In genomic region chr7:534959-535358, GRCh38 we compare ENCODE assay signal across 31 cellular contexts.
"Had no signal": no experiment of that assay in that cellular context is flagged by ENCODE, and none has a peak within 500 bp of the region (broad histone marks: within the 10 kb centered on the region; RNA-seq: fewer than 3 reads in every experiment).

No MANE protein-coding gene starts in this region.

- H3K27me3 ChIP-seq: ascending aorta, cardiac muscle cell had no signal

- H3K9me3 ChIP-seq: ascending aorta, breast epithelium, colonic mucosa had no signal

- H3K9me3 Mint-ChIP-seq: activated CD4-positive, alpha-beta memory T cell treated with anti-CD3 and anti-CD28 coated beads for 36 hours; activated naive CD4-positive, alpha-beta T cell treated with anti-CD3 and anti-CD28 coated beads for 36 hours; activated naive CD4-positive, alpha-beta T cell treated with anti-CD3 and anti-CD28 coated beads, Interleukin-2, amount 50 U/mL, for 24 hours; activated naive CD8-positive, alpha-beta T cell treated with anti-CD3 and anti-CD28 coated beads, Interleukin-2, amount 10 ng/mL, durations not matched to agents 7 days and 5 days; activated T-helper 1 cell treated with anti-CD3 and anti-CD28 coated beads, Interleukin-12 subunit alpha, Interleukin-12 subunit beta, Interleukin-2, Interleukin-4 antibody, amounts not matched to agents 30 ng/mL and 10 ng/mL and 1 ng/mL, durations not matched to agents 14 hours and 24 hours and 36 hours; activated T-helper 2 cell treated with anti-CD3 and anti-CD28 coated beads, Interferon-gamma antibody, Interleukin-2, Interleukin-4, amounts not matched to agents 10 μg/mL and 5 μg/mL and 100 μg/mL, durations not matched to agents 14 hours and 24 hours and 36 hours; endodermal cell; T-helper 2 cell treated with Interferon-gamma antibody and Interleukin-4, amounts not matched to agents 5 μg/mL and 100 μg/mL, for 36 hours had no signal

- ATAC-seq: activated CD8-positive, alpha-beta memory T cell treated with anti-CD3 and anti-CD28 coated beads, Interleukin-2, amount 10 ng/mL, durations not matched to agents 7 days and 5 days; activated CD8-positive, alpha-beta T cell treated with anti-CD3 and anti-CD28 coated beads, Interleukin-2, amount 10 ng/mL, durations not matched to agents 7 days and 5 days; esophagus mucosa; T-helper 17 cell had no signal

- H3K27me3 Mint-ChIP-seq: activated CD8-positive, alpha-beta memory T cell treated with anti-CD3 and anti-CD28 coated beads, Interleukin-2, amount 10 ng/mL, durations not matched to agents 7 days and 5 days; activated naive CD4-positive, alpha-beta T cell treated with anti-CD3 and anti-CD28 coated beads, Interleukin-2, amount 50 U/mL, for 24 hours; activated naive CD8-positive, alpha-beta T cell treated with anti-CD3 and anti-CD28 coated beads, Interleukin-2, amount 10 ng/mL, durations not matched to agents 7 days and 5 days had no signal

- FAIRE-seq: frontal cortex had no signal

- H3K4me1 Mint-ChIP-seq: activated CD8-positive, alpha-beta memory T cell treated with anti-CD3 and anti-CD28 coated beads, Interleukin-2, amount 10 ng/mL, durations not matched to agents 7 days and 5 days; activated naive CD4-positive, alpha-beta T cell treated with anti-CD3 and anti-CD28 coated beads, Interleukin-2, amount 50 U/mL, for 24 hours; brain; endodermal cell had no signal

- H3K36me3 ChIP-seq: ascending aorta, breast epithelium, cardiac muscle cell, colonic mucosa had no signal

- H3K4me3 ChIP-seq: ascending aorta, breast epithelium, cardiac muscle cell, colonic mucosa had no signal

- H3K27ac ChIP-seq: ascending aorta, breast epithelium, cardiac muscle cell, colonic mucosa had no signal

- H3K36me3 Mint-ChIP-seq: activated CD4-positive, alpha-beta memory T cell treated with anti-CD3 and anti-CD28 coated beads for 36 hours; activated CD8-positive, alpha-beta memory T cell treated with anti-CD3 and anti-CD28 coated beads, Interleukin-2, amount 10 ng/mL, durations not matched to agents 7 days and 5 days; activated naive CD4-positive, alpha-beta T cell treated with anti-CD3 and anti-CD28 coated beads, Interleukin-2, amount 50 U/mL, for 24 hours; activated naive CD8-positive, alpha-beta T cell treated with anti-CD3 and anti-CD28 coated beads, Interleukin-2, amount 10 ng/mL, durations not matched to agents 7 days and 5 days; brain had no signal

- DNase-seq: activated CD4-positive, alpha-beta memory T cell treated with anti-CD3 and anti-CD28 coated beads for 36 hours; activated CD4-positive, alpha-beta T cell treated with anti-CD3 and anti-CD28 coated beads for 1 hour; activated CD4-positive, alpha-beta T cell treated with anti-CD3 and anti-CD28 coated beads for 48 hours; activated CD8-positive, alpha-beta memory T cell treated with anti-CD3 and anti-CD28 coated beads, Interleukin-2, amount 10 ng/mL, durations not matched to agents 7 days and 5 days; activated CD8-positive, alpha-beta memory T cell treated with anti-CD3 and anti-CD28 coated beads, Interleukin-2, amount 50 U/mL, for 4 hours; activated CD8-positive, alpha-beta T cell treated with anti-CD3 and anti-CD28 coated beads, Interleukin-2, amount 10 ng/mL, durations not matched to agents 7 days and 5 days; activated effector memory CD4-positive, alpha-beta T cell treated with anti-CD3 and anti-CD28 coated beads, Interleukin-2, amount 50 U/mL, for 16 hours; activated naive CD4-positive, alpha-beta T cell treated with anti-CD3 and anti-CD28 coated beads for 36 hours; activated naive CD8-positive, alpha-beta T cell treated with anti-CD3 and anti-CD28 coated beads, Interleukin-2, amount 10 ng/mL, durations not matched to agents 7 days and 5 days; activated T-cell treated with anti-CD3 and anti-CD28 coated beads, Interleukin-2, amount 50 U/mL, for 1 hour; activated T-cell treated with anti-CD3 and anti-CD28 coated beads, Interleukin-2, amount 50 U/mL, for 48 hours; central memory CD4-positive, alpha-beta T cell; cerebellar nuclear complex; colonic mucosa; effector memory CD4-positive, alpha-beta T cell; endodermal cell; foreskin fibroblast; head of caudate nucleus; T-helper 1 cell; T-helper 17 cell; T1000 had no signal

- H3K27ac Mint-ChIP-seq: activated CD4-positive, alpha-beta memory T cell treated with anti-CD3 and anti-CD28 coated beads for 36 hours; activated CD8-positive, alpha-beta memory T cell treated with anti-CD3 and anti-CD28 coated beads, Interleukin-2, amount 10 ng/mL, durations not matched to agents 7 days and 5 days; activated CD8-positive, alpha-beta T cell treated with anti-CD3 and anti-CD28 coated beads, Interleukin-2, amount 10 ng/mL, durations not matched to agents 7 days and 5 days; activated naive CD4-positive, alpha-beta T cell treated with anti-CD3 and anti-CD28 coated beads for 36 hours; activated naive CD4-positive, alpha-beta T cell treated with anti-CD3 and anti-CD28 coated beads, Interleukin-2, amount 50 U/mL, for 24 hours; activated naive CD8-positive, alpha-beta T cell treated with anti-CD3 and anti-CD28 coated beads, Interleukin-2, amount 10 ng/mL, durations not matched to agents 7 days and 5 days; activated T-helper 1 cell treated with anti-CD3 and anti-CD28 coated beads, Interleukin-12 subunit alpha, Interleukin-12 subunit beta, Interleukin-2, Interleukin-4 antibody, amounts not matched to agents 30 ng/mL and 10 ng/mL and 1 ng/mL, durations not matched to agents 14 hours and 24 hours and 36 hours; activated T-helper 2 cell treated with anti-CD3 and anti-CD28 coated beads, Interferon-gamma antibody, Interleukin-2, Interleukin-4, amounts not matched to agents 10 μg/mL and 5 μg/mL and 100 μg/mL, durations not matched to agents 14 hours and 24 hours and 36 hours; brain; endodermal cell; T-helper 17 cell; T-helper 2 cell treated with Interferon-gamma antibody and Interleukin-4, amounts not matched to agents 5 μg/mL and 100 μg/mL, for 36 hours had no signal

- H3K4me3 Mint-ChIP-seq: activated CD4-positive, alpha-beta memory T cell treated with anti-CD3 and anti-CD28 coated beads for 36 hours; activated CD8-positive, alpha-beta memory T cell treated with anti-CD3 and anti-CD28 coated beads, Interleukin-2, amount 10 ng/mL, durations not matched to agents 7 days and 5 days; activated CD8-positive, alpha-beta T cell treated with anti-CD3 and anti-CD28 coated beads, Interleukin-2, amount 10 ng/mL, durations not matched to agents 7 days and 5 days; activated naive CD4-positive, alpha-beta T cell treated with anti-CD3 and anti-CD28 coated beads for 36 hours; activated naive CD4-positive, alpha-beta T cell treated with anti-CD3 and anti-CD28 coated beads, Interleukin-2, amount 50 U/mL, for 24 hours; activated naive CD8-positive, alpha-beta T cell treated with anti-CD3 and anti-CD28 coated beads, Interleukin-2, amount 10 ng/mL, durations not matched to agents 7 days and 5 days; activated T-helper 1 cell treated with anti-CD3 and anti-CD28 coated beads, Interleukin-12 subunit alpha, Interleukin-12 subunit beta, Interleukin-2, Interleukin-4 antibody, amounts not matched to agents 30 ng/mL and 10 ng/mL and 1 ng/mL, durations not matched to agents 14 hours and 24 hours and 36 hours; brain; endodermal cell; T-helper 17 cell; T-helper 2 cell treated with Interferon-gamma antibody and Interleukin-4, amounts not matched to agents 5 μg/mL and 100 μg/mL, for 36 hours had no signal
